ENCODE assay signal across 9 cellular contexts in genomic region chr13:49627831-49628652, GRCh38. TPM values are rescaled to one million over a fixed set of nuclear protein-coding genes. Genes with fewer than 3 reads are reported as not detected.
DNase-seq lines count a peak whose midpoint lies in the region; ATAC-seq and TF ChIP-seq lines count a peak whose summit lies in the region.
"Had no signal": no experiment of that assay in that cellular context is flagged by ENCODE, and none has a peak within 500 bp of the region (broad histone marks: within the 10 kb centered on the region; RNA-seq: fewer than 3 reads in every experiment).

TSS of gene ARL11 (plus strand) at chr13:49628507. CDS start at chr13:49630448, 1,941 bp downstream.

- TF ChIP-seq CTCF in MCF 10A (IDR thresholded peaks at IDR 0.05; ENCODE audit: unreplicated experiment) (no peak), dorsolateral prefrontal cortex (IDR thresholded peaks at IDR 0.05 in 54 of 56, conservative IDR thresholded peaks at IDR 0.05 in 2 of 56; ENCODE audit: low read depth in 1 of 56, partially characterized antibody in 56 of 56) (no peak), thyroid gland (IDR thresholded peaks at IDR 0.05) (no peak)

- H3K27me3 ChIP-seq in dorsolateral prefrontal cortex, result no peaks in the 10 kb centered on the region
- no peaks in the 10 kb centered on the region for H3K27me3 ChIP-seq in thyroid gland

- no TSS peak for BruUV-seq in MCF 10A (replicated peaks; lab: Mats Ljungman, UMichigan)

- H3K27me3 Mint-ChIP-seq in MCF 10A (ENCODE audit: insufficient read depth, unreplicated experiment), result no peaks in the 10 kb centered on the region
- no peaks in the 10 kb centered on the region for H3K27me3 Mint-ChIP-seq in naive B cell

- no peak for TF ChIP-seq POLR2A in thyroid gland (IDR thresholded peaks at IDR 0.05)

- peak within 1 kb of the TSS in 2 of 59 donors; percentile 18 to 35 for H3K27ac ChIP-seq in dorsolateral prefrontal cortex
- H3K27ac ChIP-seq in thyroid gland, result no peak within 1 kb of the TSS
- H3K27ac ChIP-seq: A549 had no signal

- POLR2A ChIA-PET in MCF 10A (lab: Yijun Ruan, JAX), result interaction anchor here (0.9 kb wide), 1 partner anchor 14 kb away, joined by 3 read pairs; no protein-coding TSS in a partner anchor

- H3K4me1 Mint-ChIP-seq in MCF 10A (ENCODE audit: insufficient read depth, unreplicated experiment), result no peaks in the 10 kb centered on the region
- peaks cover 20 to 59% (median 47%) of the 10 kb centered on the region in 3 donors for H3K4me1 Mint-ChIP-seq in naive B cell

- H3K9me3 ChIP-seq in thyroid gland, result no peaks in the 10 kb centered on the region
- H3K9me3 ChIP-seq: A549 had no signal

- 55 to 57% methylated on average over 16 to 17 of the region's 17 CpGs for WGBS in thyroid gland, 2 donors

- H3K9me3 Mint-ChIP-seq in MCF 10A (ENCODE audit: unreplicated experiment) (no peaks in the 10 kb centered on the region), naive B cell (no peaks in the 10 kb centered on the region)

- H3K4me3 Mint-ChIP-seq in MCF 10A (ENCODE audit: unreplicated experiment), result no peak within 1 kb of the TSS
- peak within 1 kb of the TSS; percentile 90 to 100 (median 98) for H3K4me3 Mint-ChIP-seq in naive B cell

- H3K36me3 ChIP-seq in thyroid gland, result no peaks in the 10 kb centered on the region

- intact Hi-C loops in MCF 10A (cut with micrococcal nuclease) (no loop called here), dorsolateral prefrontal cortex (cut with DNase I) (no loop called here), thyroid gland (cut with DNase I) (no loop called here)

- ATAC-seq in HG03378 (IDR thresholded peaks at IDR 0.05; ENCODE audit: unreplicated experiment), result peak; percentile 83
- ATAC-seq in naive B cell (ENCODE audit: low read depth in 2 of 2), result peak; percentile 99
- ATAC-seq: A549 had no signal

- no peaks in the 10 kb centered on the region for H3K4me1 ChIP-seq in thyroid gland

- CTCF ChIA-PET in MCF 10A (lab: Yijun Ruan, JAX), result interaction anchor here (0.5 to 0.7 kb wide), 3 partner anchors 327 to 1267 kb away, joined by 3 to 6 read pairs (median 5); no protein-coding TSS in a partner anchor

- H3K36me3 Mint-ChIP-seq in MCF 10A (ENCODE audit: insufficient read depth, unreplicated experiment), result no peaks in the 10 kb centered on the region
- peaks cover 4 to 6% of the 10 kb centered on the region in 2 donors for H3K36me3 Mint-ChIP-seq in naive B cell

- peak within 1 kb of the TSS in 34 of 59 donors; percentile 2 to 48 (median 30) for H3K4me3 ChIP-seq in dorsolateral prefrontal cortex
- H3K4me3 ChIP-seq in thyroid gland (replicated peaks in 1 of 3), result no peak within 1 kb of the TSS
- H3K4me3 ChIP-seq: A549 had no signal

- DNase-seq in T47D (ENCODE audit: low read depth in 1 of 2, low spot score in 1 of 2) (peak; percentile 48 to 85), MCF 10A (ENCODE audit: unreplicated experiment) (no peak), UCSD-AML1 (lab: John Stamatoyannopoulos, UW; ENCODE audit: unreplicated experiment) (peak; percentile 87), dorsolateral prefrontal cortex (peak in 3 of 10 donors; percentile 48 to 54 (median 50)), naive B cell (peak; percentile 85), thyroid gland (peak; percentile 41 to 44), cortex of kidney (lab: John Stamatoyannopoulos, UW) (no peak)

- no peak within 1 kb of the TSS for H3K27ac Mint-ChIP-seq in MCF 10A (ENCODE audit: low read depth, unreplicated experiment)
- H3K27ac Mint-ChIP-seq in naive B cell, result peak within 1 kb of the TSS; percentile 70 to 98 (median 94)

- in situ Hi-C loops in T47D (cut with HindIII; ENCODE audit: low pct_unique_long_range_greater_than_20kb, low sequenced_read_pairs), result no loop called here

RNA-seq across cellular contexts. Expression of gene ARL11, which starts in this region (rescaled TPM):
- total RNA-seq in MCF 10A (2022) (not detected in 2 replicates), dorsolateral prefrontal cortex (1 to 10 TPM in 4 of 120 experiments, under 1 TPM in 110, not detected in 6; 0.12 to 1.6 (median 0.38) TPM), thyroid gland (1 to 10 TPM in 1 of 4 donors, under 1 TPM in 3; 0.33 to 1.2 (median 0.43) TPM)
- 10 to 100 TPM in 4 of 6 donors, 1 to 10 TPM in 2; 6.1 to 39.6 (median 11.9) TPM for polyA plus RNA-seq in naive B cell (ENCODE audit: low read depth in 6 of 6)
- polyA plus RNA-seq: A549 had no signal

Comparison
In these comparisons a context has a peak if more than half of its experiments do, and no peak if none do; other contexts are left out.
1. DNase-seq: peak in T47D (2 of 2), UCSD-AML1 (single experiment), naive B cell (single experiment) and thyroid gland (2 of 2); none in MCF 10A (single experiment) and cortex of kidney (single experiment).
2. H3K4me3 ChIP-seq: peak in dorsolateral prefrontal cortex (34 of 59); none in thyroid gland (0 of 3).